In genomic region chr1:204408074-204408507, GRCh38 we compare ENCODE assay signal across 8 cellular contexts. TPM values are rescaled to one million over a fixed set of nuclear protein-coding genes. Genes with fewer than 3 reads are reported as not detected.
DNase-seq lines count a peak whose midpoint lies in the region; ATAC-seq, FAIRE-seq and TF ChIP-seq lines count a peak whose summit lies in the region.

No MANE protein-coding gene starts in this region.

- in situ Hi-C loops in K562 (cut with MboI) = no loop called here

- H3K4me3 ChIP-seq in NT2/D1 (ENCODE audit: insufficient read length, low read depth) = peak overlapping the region; percentile 98
- peak overlapping the region; percentile 90 for H3K4me3 ChIP-seq in K562
- H3K4me3 ChIP-seq in iPS-18c (ENCODE audit: insufficient read depth, low read depth, low read length) = peak overlapping the region; percentile 99
- peak overlapping the region; percentile 90 to 98 (median 91) for H3K4me3 ChIP-seq in skeletal muscle tissue (ENCODE audit: low read length in 3 of 3)

- peaks cover 55% of the 10 kb centered on the region for H4K20me1 ChIP-seq in K562 (replicated peaks; ENCODE audit: control insufficient read depth, insufficient read depth, low read length)

- no peak for FAIRE-seq in K562 (lab: Jason Lieb, UNC)

- no peaks in the 10 kb centered on the region for H3K4me1 ChIP-seq in NT2/D1 (ENCODE audit: insufficient read depth, insufficient read length)
- peaks cover 4 to 7% of the 10 kb centered on the region in 2 experiments; a peak in 3 of 5 replicates for H3K4me1 ChIP-seq in K562 (replicated peaks in 1 of 2; ENCODE audit: control insufficient read depth in 2 of 2, insufficient read depth in 2 of 2, low read length in 2 of 2)
- peaks cover 7 to 26% (median 17%) of the 10 kb centered on the region in 3 donors for H3K4me1 ChIP-seq in skeletal muscle tissue (ENCODE audit: control insufficient read depth in 3 of 3, insufficient read depth in 3 of 3, low read length in 3 of 3)

- POLR2A ChIA-PET in K562 (lab: Yijun Ruan, JAX) = interaction anchor here (0.9 to 5.8 kb wide), 6 partner anchors 9 to 644 kb away, joined by 3 to 87 read pairs (median 5); partner anchors contain the start of gene MDM4

- TF ChIP-seq CTCF in K562 (IDR thresholded peaks at IDR 0.05 in 2 of 3, conservative IDR thresholded peaks at IDR 0.05 in 1 of 3; ENCODE audit: insufficient read depth in 2 of 3, low read depth in 1 of 3, low read length in 3 of 3) = no peak
- TF ChIP-seq CTCF in GM20000 (IDR thresholded peaks at IDR 0.05; ENCODE audit: extremely low read depth, missing control alignments) = no peak

- H3K9me1 ChIP-seq in K562 (ENCODE audit: control insufficient read depth, insufficient read depth, low read length) = no peaks in the 10 kb centered on the region

- H3K79me2 ChIP-seq in K562 (ENCODE audit: control insufficient read depth, insufficient read depth, low read length) = peaks cover 83% of the 10 kb centered on the region

- H3K27ac ChIP-seq in K562 (ENCODE audit: extremely low read depth, low read depth, low read length) = no peak overlapping the region; the same call in 2 of the 3 replicates
- peak overlapping the region; percentile 33 for H3K27ac ChIP-seq in skeletal muscle tissue (ENCODE audit: low read depth, low read length)

- WGBS in K562 (ENCODE audit: insufficient coverage, low coverage, missing lambda C conversion rate) = 0% methylated on average over 2 of the region's 2 CpGs

- H3K27me3 ChIP-seq in NT2/D1 (ENCODE audit: insufficient read depth, insufficient read length) (no peaks in the 10 kb centered on the region), K562 (ENCODE audit: control insufficient read depth in 2 of 2, insufficient read depth in 2 of 2, low read length in 2 of 2) (no peaks in the 10 kb centered on the region), skeletal muscle tissue (ENCODE audit: control insufficient read depth in 3 of 3, insufficient read depth in 3 of 3, low read length in 3 of 3) (no peaks in the 10 kb centered on the region)

- intact Hi-C loops in K562 (cut with micrococcal nuclease) = no loop called here

- DNase-seq in stimulated activated CD4-positive, alpha-beta T cell treated with anti-CD3 and anti-CD28 coated beads, Interleukin-4, amount 100 ng/mL, for 1 hour = peak; percentile 23
- no peak for DNase-seq in stimulated activated CD4-positive, alpha-beta T cell treated with anti-CD3 and anti-CD28 coated beads, Interleukin-12 subunit alpha, Interleukin-12 subunit beta, amount 100 ng/mL, for 4 hours
- DNase-seq in NT2/D1 (ENCODE audit: low read depth, low spot score) = no peak
- peak in 2 of 4 experiments; percentile 54 to 78 for DNase-seq in K562 (ENCODE audit: extremely low read depth in 1 of 4, low spot score in 3 of 4)
- no peak for DNase-seq in GM20000 (ENCODE audit: low spot score)

- H3K4me2 ChIP-seq in K562 (ENCODE audit: insufficient read depth, low read length) = peak overlapping the region; percentile 99

- CTCF ChIA-PET in K562 (lab: Yijun Ruan, JAX; ENCODE audit: low intra/inter-chr PET ratio) = interaction anchor here (0.8 kb wide), 1 partner anchor 23 kb away, joined by 3 read pairs; no protein-coding TSS in a partner anchor

- no peak for TF ChIP-seq POLR2A in K562 (conservative IDR thresholded peaks at IDR 0.05)

- no TSS peak for BruUV-seq in K562 (replicated peaks; lab: Mats Ljungman, UMichigan)

- H3K36me3 ChIP-seq in NT2/D1 (ENCODE audit: insufficient read depth, insufficient read length, low read length) = peaks cover 76% of the 10 kb centered on the region
- H3K36me3 ChIP-seq in K562 (ENCODE audit: control insufficient read depth, insufficient read depth, low read length) = peaks cover 75% of the 10 kb centered on the region
- peaks cover 2 to 15% (median 15%) of the 10 kb centered on the region in 3 donors for H3K36me3 ChIP-seq in skeletal muscle tissue (ENCODE audit: control insufficient read depth in 3 of 3, insufficient read depth in 3 of 3, low read length in 3 of 3)

- TF ChIP-seq EP300 in K562 (IDR thresholded peaks at IDR 0.05; ENCODE audit: low read length) = no peak

- H2AFZ ChIP-seq in K562 (ENCODE audit: low read depth, low read length) = no peak overlapping the region

- H3K9ac ChIP-seq in NT2/D1 (ENCODE audit: insufficient read length, low read depth) = peak overlapping the region; percentile 100
- H3K9ac ChIP-seq in K562 (ENCODE audit: insufficient read depth in 1 of 2, low read depth in 2 of 2, low read length in 2 of 2) = peak overlapping the region; percentile 29 to 95; a peak in 3 of 4 replicates
- peak overlapping the region; percentile 97 to 98 (median 97) for H3K9ac ChIP-seq in skeletal muscle tissue (ENCODE audit: low read depth in 1 of 3, low read length in 3 of 3)

- no peak for TF ChIP-seq RAD21 in K562 (CRISPR knock-in tag; conservative IDR thresholded peaks at IDR 0.05 in 1 of 2, IDR thresholded peaks at IDR 0.05 in 1 of 2)

- peak; percentile 37 for ATAC-seq in K562
- ATAC-seq in GM21423 (IDR thresholded peaks at IDR 0.05; ENCODE audit: unreplicated experiment) = no peak

- H3K9me3 ChIP-seq in NT2/D1 (ENCODE audit: insufficient read depth, low read length) (no peaks in the 10 kb centered on the region), K562 (replicated peaks; ENCODE audit: control insufficient read depth, insufficient read depth, low read depth, low read length) (no peaks in the 10 kb centered on the region), iPS-18c (ENCODE audit: control insufficient read depth, insufficient read depth, low read length) (no peaks in the 10 kb centered on the region), skeletal muscle tissue (ENCODE audit: control insufficient read depth in 3 of 3, low read length in 3 of 3) (no peaks in the 10 kb centered on the region)

TF ChIP-seq in K562, 482 proteins besides CTCF, POLR2A, EP300 and RAD21 (continues in another document):
- TF ChIP-seq L3MBTL2 (IDR thresholded peaks at IDR 0.05) = no peak
- TF ChIP-seq IRF2 (CRISPR knock-in tag; IDR thresholded peaks at IDR 0.05) = no peak
- TF ChIP-seq ATF6 (CRISPR knock-in tag; IDR thresholded peaks at IDR 0.05) = 0 out of 2 replicates have a peak, but pooled peaks have one; percentile 30
- TF ChIP-seq MIER1 (IDR thresholded peaks at IDR 0.05; ENCODE audit: low read depth) = no peak
- TF ChIP-seq CBFA2T2 (conservative IDR thresholded peaks at IDR 0.05) = no peak
- TF ChIP-seq ZNF764 (CRISPR knock-in tag; IDR thresholded peaks at IDR 0.05; ENCODE audit: low read depth) = no peak

RNA-seq across cellular contexts. Expression of gene PPP1R15B, which starts 3.5 kb away (rescaled TPM):
- 89.5 and 106 TPM in 2 replicates for total RNA-seq in K562 (2011; cell fraction: chromatin; rRNA removed; ENCODE audit: low replicate concordance)
- 92.1 and 92.6 TPM in 2 replicates for total RNA-seq in K562 (2011; cell fraction: nucleolus; rRNA removed)
- 106 and 121 TPM in 2 replicates for total RNA-seq in K562 (2011; cell fraction: nucleoplasm; rRNA removed)
- 30.8 and 32.3 TPM in 2 replicates for total RNA-seq in K562 (2014; rRNA removed)
- 42.2 and 45.5 TPM in 2 replicates for total RNA-seq in K562 (2014; rRNA removed; fragmentation: Illumina TruSeq; extraction: Trizol)
- 30.6 and 32.4 TPM in 2 replicates for total RNA-seq in K562 (2015; rRNA removed; fragmentation: Illumina TruSeq; extraction: Trizol)
- total RNA-seq in K562 (2021) = 46.5 and 48.1 TPM in 2 replicates
- polyA plus RNA-seq in K562 (2011; rRNA removed) = 24.6 and 27.0 TPM in 2 replicates
- 19.2 and 23.1 TPM in 2 replicates for polyA plus RNA-seq in K562 (2011; cell fraction: cytosol; rRNA removed)
- polyA plus RNA-seq in K562 (2011; cell fraction: nucleus; rRNA removed) = 18.4 and 20.5 TPM in 2 replicates
- polyA plus RNA-seq in K562 (2012) = 15.8 and 22.5 TPM in 2 replicates
- 34.2 and 36.5 TPM in 2 replicates for polyA plus RNA-seq in K562 (2014; fragmentation: Illumina TruSeq; extraction: Trizol)
- 10 to 100 TPM; 17.0 to 24.7 TPM for polyA plus RNA-seq in K562 (2014; fragmentation: Nextera tagmentation; extraction: Ambion mirVana)
- 26.9 and 27.2 TPM in 2 replicates for polyA plus RNA-seq in K562 (2014; rRNA removed)
- 47.0 and 63.2 TPM in 2 replicates for polyA minus RNA-seq in K562 (2011; rRNA and poly(A)+ RNA removed)
- polyA minus RNA-seq in K562 (2011; cell fraction: cytosol; rRNA and poly(A)+ RNA removed) = 38.7 and 39.2 TPM in 2 replicates
- polyA minus RNA-seq in K562 (2011; cell fraction: nucleus; rRNA and poly(A)+ RNA removed) = 36.5 and 72.2 TPM in 2 replicates
- total RNA-seq in skeletal muscle tissue = 30.3 TPM

RNA-seq across cellular contexts. Expression of gene PLEKHA6, which starts 48.4 kb away (rescaled TPM):
- total RNA-seq in K562 (2011; cell fraction: chromatin; rRNA removed; ENCODE audit: low replicate concordance) = 0.09 and 0.14 TPM in 2 replicates
- 0.17 TPM in 1 of 2 replicates, not detected in the other for total RNA-seq in K562 (2011; cell fraction: nucleolus; rRNA removed)
- 0.15 TPM in 1 of 2 replicates, not detected in the other for total RNA-seq in K562 (2011; cell fraction: nucleoplasm; rRNA removed)
- not detected in 2 replicates for total RNA-seq in K562 (2014; rRNA removed)
- total RNA-seq in K562 (2014; rRNA removed; fragmentation: Illumina TruSeq; extraction: Trizol) = not detected in 2 replicates
- 0.04 and 0.34 TPM in 2 replicates for total RNA-seq in K562 (2015; rRNA removed; fragmentation: Illumina TruSeq; extraction: Trizol)
- total RNA-seq in K562 (2021) = 0.29 and 0.33 TPM in 2 replicates
- polyA plus RNA-seq in K562 (2011; rRNA removed) = 0.01 TPM in 2 replicates
- polyA plus RNA-seq in K562 (2011; cell fraction: cytosol; rRNA removed) = 0.01 TPM in 1 of 2 replicates, not detected in the other
- 0.06 and 0.24 TPM in 2 replicates for polyA plus RNA-seq in K562 (2011; cell fraction: nucleus; rRNA removed)
- polyA plus RNA-seq in K562 (2012) = 0.21 and 0.35 TPM in 2 replicates
- polyA plus RNA-seq in K562 (2014; fragmentation: Illumina TruSeq; extraction: Trizol) = not detected in 2 replicates
- polyA plus RNA-seq in K562 (2014; fragmentation: Nextera tagmentation; extraction: Ambion mirVana) = under 1 TPM in 1 of 2 experiments, not detected in 1; under 0.01 TPM
- polyA plus RNA-seq in K562 (2014; rRNA removed) = 0.01 TPM in 1 of 2 replicates, not detected in the other
- 0.04 and 0.06 TPM in 2 replicates for polyA minus RNA-seq in K562 (2011; rRNA and poly(A)+ RNA removed)
- polyA minus RNA-seq in K562 (2011; cell fraction: cytosol; rRNA and poly(A)+ RNA removed) = not detected in 2 replicates
- under 0.01 and 0.11 TPM in 2 replicates for polyA minus RNA-seq in K562 (2011; cell fraction: nucleus; rRNA and poly(A)+ RNA removed)
- total RNA-seq in skeletal muscle tissue = 1.0 TPM
